In the genomic region with DNA sequence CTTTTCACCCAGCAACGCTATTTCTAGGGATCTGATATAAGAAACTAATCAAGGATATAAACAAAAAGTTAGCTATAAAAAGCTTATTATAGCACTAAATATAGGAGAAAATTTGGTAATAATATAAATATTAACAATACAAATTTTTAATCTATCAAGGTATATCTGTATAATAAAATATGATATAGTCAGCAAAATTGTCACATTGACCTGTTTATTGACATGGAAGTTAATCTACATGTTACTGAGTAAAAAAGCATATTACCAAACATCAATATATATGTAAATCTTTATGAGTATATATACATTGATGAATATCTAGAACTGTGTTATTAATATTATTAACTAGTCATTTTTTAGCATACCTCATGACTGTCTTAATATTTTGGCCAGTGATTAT, we compare ENCODE assay signal across 2 cellular contexts.
TF ChIP-seq lines count a peak whose summit lies in the region.

No MANE protein-coding gene starts in this region.

TF ChIP-seq in A549, 52 proteins besides CTCF, POLR2A, EP300 and RAD21:
- TF ChIP-seq MAFK (IDR thresholded peaks at IDR 0.05; ENCODE audit: partially characterized antibody) (peak; percentile 80), CHD2 (IDR thresholded peaks at IDR 0.05; ENCODE audit: low read length, partially characterized antibody) (no peak)

TF ChIP-seq in K562, 482 proteins besides CTCF, POLR2A, EP300 and RAD21:
- peak; percentile 64; the same call in 1 of the 2 replicates for TF ChIP-seq MAFK (IDR thresholded peaks at IDR 0.05; ENCODE audit: low read length)
- no peak for TF ChIP-seq ATF1 (CRISPR knock-in tag; IDR thresholded peaks at IDR 0.05)
- no peak for TF ChIP-seq ATF1 (tag; IDR thresholded peaks at IDR 0.05)
- TF ChIP-seq, protein P1, sequence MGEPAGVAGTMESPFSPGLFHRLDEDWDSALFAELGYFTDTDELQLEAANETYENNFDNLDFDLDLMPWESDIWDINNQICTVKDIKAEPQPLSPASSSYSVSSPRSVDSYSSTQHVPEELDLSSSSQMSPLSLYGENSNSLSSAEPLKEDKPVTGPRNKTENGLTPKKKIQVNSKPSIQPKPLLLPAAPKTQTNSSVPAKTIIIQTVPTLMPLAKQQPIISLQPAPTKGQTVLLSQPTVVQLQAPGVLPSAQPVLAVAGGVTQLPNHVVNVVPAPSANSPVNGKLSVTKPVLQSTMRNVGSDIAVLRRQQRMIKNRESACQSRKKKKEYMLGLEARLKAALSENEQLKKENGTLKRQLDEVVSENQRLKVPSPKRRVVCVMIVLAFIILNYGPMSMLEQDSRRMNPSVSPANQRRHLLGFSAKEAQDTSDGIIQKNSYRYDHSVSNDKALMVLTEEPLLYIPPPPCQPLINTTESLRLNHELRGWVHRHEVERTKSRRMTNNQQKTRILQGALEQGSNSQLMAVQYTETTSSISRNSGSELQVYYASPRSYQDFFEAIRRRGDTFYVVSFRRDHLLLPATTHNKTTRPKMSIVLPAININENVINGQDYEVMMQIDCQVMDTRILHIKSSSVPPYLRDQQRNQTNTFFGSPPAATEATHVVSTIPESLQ (CRISPR knock-in tag; IDR thresholded peaks at IDR 0.05): no peak
- no peak for TF ChIP-seq SMAD3 (CRISPR knock-in tag; conservative IDR thresholded peaks at IDR 0.05)
- no peak for TF ChIP-seq ATF7 (IDR thresholded peaks at IDR 0.05)
- no peak for TF ChIP-seq PHF21A (IDR thresholded peaks at IDR 0.05; ENCODE audit: borderline replicate concordance, low read depth)
- TF ChIP-seq MAFF (IDR thresholded peaks at IDR 0.05; ENCODE audit: low read length): peak; percentile 39; the same call in 1 of the 2 replicates
- TF ChIP-seq, protein P2, sequence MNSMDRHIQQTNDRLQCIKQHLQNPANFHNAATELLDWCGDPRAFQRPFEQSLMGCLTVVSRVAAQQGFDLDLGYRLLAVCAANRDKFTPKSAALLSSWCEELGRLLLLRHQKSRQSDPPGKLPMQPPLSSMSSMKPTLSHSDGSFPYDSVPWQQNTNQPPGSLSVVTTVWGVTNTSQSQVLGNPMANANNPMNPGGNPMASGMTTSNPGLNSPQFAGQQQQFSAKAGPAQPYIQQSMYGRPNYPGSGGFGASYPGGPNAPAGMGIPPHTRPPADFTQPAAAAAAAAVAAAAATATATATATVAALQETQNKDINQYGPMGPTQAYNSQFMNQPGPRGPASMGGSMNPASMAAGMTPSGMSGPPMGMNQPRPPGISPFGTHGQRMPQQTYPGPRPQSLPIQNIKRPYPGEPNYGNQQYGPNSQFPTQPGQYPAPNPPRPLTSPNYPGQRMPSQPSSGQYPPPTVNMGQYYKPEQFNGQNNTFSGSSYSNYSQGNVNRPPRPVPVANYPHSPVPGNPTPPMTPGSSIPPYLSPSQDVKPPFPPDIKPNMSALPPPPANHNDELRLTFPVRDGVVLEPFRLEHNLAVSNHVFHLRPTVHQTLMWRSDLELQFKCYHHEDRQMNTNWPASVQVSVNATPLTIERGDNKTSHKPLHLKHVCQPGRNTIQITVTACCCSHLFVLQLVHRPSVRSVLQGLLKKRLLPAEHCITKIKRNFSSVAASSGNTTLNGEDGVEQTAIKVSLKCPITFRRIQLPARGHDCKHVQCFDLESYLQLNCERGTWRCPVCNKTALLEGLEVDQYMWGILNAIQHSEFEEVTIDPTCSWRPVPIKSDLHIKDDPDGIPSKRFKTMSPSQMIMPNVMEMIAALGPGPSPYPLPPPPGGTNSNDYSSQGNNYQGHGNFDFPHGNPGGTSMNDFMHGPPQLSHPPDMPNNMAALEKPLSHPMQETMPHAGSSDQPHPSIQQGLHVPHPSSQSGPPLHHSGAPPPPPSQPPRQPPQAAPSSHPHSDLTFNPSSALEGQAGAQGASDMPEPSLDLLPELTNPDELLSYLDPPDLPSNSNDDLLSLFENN (IDR thresholded peaks at IDR 0.05; ENCODE audit: low read depth in 2 of 2, low read length in 2 of 2): no peak
- TF ChIP-seq BCOR (IDR thresholded peaks at IDR 0.05): no peak
- TF ChIP-seq, protein P3, sequence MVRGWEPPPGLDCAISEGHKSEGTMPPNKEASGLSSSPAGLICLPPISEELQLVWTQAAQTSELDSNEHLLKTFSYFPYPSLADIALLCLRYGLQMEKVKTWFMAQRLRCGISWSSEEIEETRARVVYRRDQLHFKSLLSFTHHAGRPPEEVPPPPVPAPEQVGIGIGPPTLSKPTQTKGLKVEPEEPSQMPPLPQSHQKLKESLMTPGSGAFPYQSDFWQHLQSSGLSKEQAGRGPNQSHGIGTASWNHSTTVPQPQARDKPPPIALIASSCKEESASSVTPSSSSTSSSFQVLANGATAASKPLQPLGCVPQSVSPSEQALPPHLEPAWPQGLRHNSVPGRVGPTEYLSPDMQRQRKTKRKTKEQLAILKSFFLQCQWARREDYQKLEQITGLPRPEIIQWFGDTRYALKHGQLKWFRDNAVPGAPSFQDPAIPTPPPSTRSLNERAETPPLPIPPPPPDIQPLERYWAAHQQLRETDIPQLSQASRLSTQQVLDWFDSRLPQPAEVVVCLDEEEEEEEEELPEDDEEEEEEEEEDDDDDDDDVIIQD (CRISPR knock-in tag; IDR thresholded peaks at IDR 0.05): no peak
- TF ChIP-seq, protein P4, sequence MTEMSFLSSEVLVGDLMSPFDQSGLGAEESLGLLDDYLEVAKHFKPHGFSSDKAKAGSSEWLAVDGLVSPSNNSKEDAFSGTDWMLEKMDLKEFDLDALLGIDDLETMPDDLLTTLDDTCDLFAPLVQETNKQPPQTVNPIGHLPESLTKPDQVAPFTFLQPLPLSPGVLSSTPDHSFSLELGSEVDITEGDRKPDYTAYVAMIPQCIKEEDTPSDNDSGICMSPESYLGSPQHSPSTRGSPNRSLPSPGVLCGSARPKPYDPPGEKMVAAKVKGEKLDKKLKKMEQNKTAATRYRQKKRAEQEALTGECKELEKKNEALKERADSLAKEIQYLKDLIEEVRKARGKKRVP (CRISPR knock-in tag; IDR thresholded peaks at IDR 0.05): no peak
- TF ChIP-seq MAFG (tag; conservative IDR thresholded peaks at IDR 0.05): peak; percentile 63; the same call in 1 of the 2 replicates
- TF ChIP-seq ZNF699 (CRISPR knock-in tag; IDR thresholded peaks at IDR 0.05; ENCODE audit: insufficient replicate concordance): no peak
- no peak for TF ChIP-seq SRSF1 (IDR thresholded peaks at IDR 0.05; ENCODE audit: low read depth, low read length)
- peak; percentile 92 for TF ChIP-seq ZNF316 (IDR thresholded peaks at IDR 0.05)
- TF ChIP-seq HOXB6 (CRISPR knock-in tag; IDR thresholded peaks at IDR 0.05; ENCODE audit: borderline replicate concordance): no peak
- peak; percentile 76 for TF ChIP-seq C11orf30 (IDR thresholded peaks at IDR 0.05; ENCODE audit: low read depth)
- no peak for TF ChIP-seq PML (IDR thresholded peaks at IDR 0.05; ENCODE audit: low read length)
- TF ChIP-seq, protein P5, sequence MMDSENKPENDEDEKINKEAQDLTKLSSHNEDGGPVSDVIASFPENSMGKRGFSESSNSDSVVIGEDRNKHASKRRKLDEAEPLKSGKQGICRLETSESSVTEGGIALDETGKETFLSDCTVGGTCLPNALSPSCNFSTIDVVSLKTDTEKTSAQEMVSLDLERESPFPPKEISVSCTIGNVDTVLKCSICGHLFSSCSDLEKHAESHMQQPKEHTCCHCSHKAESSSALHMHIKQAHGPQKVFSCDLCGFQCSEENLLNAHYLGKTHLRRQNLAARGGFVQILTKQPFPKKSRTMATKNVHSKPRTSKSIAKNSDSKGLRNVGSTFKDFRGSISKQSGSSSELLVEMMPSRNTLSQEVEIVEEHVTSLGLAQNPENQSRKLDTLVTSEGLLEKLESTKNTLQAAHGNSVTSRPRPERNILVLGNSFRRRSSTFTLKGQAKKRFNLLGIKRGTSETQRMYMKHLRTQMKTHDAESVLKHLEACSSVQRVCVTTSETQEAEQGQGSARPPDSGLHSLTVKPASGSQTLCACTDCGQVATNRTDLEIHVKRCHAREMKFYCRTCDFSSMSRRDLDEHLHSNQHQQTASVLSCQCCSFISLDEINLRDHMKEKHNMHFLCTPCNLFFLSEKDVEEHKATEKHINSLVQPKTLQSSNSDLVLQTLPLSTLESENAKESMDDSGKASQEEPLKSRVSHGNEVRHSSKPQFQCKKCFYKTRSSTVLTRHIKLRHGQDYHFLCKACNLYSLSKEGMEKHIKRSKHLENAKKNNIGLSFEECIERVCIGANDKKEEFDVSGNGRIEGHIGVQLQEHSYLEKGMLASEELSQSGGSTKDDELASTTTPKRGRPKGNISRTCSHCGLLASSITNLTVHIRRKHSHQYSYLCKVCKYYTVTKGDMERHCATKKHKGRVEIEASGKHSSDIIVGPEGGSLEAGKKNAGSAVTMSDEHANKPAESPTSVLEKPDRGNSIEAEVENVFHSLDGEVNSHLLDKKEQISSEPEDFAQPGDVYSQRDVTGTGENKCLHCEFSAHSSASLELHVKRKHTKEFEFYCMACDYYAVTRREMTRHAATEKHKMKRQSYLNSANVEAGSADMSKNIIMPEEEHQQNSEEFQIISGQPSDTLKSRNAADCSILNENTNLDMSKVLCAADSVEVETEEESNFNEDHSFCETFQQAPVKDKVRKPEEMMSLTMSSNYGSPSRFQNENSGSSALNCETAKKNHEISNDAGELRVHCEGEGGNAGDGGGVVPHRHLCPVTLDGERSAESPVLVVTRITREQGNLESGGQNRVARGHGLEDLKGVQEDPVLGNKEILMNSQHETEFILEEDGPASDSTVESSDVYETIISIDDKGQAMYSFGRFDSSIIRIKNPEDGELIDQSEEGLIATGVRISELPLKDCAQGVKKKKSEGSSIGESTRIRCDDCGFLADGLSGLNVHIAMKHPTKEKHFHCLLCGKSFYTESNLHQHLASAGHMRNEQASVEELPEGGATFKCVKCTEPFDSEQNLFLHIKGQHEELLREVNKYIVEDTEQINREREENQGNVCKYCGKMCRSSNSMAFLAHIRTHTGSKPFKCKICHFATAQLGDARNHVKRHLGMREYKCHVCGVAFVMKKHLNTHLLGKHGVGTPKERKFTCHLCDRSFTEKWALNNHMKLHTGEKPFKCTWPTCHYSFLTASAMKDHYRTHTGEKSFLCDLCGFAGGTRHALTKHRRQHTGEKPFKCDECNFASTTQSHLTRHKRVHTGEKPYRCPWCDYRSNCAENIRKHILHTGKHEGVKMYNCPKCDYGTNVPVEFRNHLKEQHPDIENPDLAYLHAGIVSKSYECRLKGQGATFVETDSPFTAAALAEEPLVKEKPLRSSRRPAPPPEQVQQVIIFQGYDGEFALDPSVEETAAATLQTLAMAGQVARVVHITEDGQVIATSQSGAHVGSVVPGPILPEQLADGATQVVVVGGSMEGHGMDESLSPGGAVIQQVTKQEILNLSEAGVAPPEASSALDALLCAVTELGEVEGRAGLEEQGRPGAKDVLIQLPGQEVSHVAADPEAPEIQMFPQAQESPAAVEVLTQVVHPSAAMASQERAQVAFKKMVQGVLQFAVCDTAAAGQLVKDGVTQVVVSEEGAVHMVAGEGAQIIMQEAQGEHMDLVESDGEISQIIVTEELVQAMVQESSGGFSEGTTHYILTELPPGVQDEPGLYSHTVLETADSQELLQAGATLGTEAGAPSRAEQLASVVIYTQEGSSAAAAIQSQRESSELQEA (IDR thresholded peaks at IDR 0.05; ENCODE audit: low read depth): no peak
- TF ChIP-seq, protein P6, sequence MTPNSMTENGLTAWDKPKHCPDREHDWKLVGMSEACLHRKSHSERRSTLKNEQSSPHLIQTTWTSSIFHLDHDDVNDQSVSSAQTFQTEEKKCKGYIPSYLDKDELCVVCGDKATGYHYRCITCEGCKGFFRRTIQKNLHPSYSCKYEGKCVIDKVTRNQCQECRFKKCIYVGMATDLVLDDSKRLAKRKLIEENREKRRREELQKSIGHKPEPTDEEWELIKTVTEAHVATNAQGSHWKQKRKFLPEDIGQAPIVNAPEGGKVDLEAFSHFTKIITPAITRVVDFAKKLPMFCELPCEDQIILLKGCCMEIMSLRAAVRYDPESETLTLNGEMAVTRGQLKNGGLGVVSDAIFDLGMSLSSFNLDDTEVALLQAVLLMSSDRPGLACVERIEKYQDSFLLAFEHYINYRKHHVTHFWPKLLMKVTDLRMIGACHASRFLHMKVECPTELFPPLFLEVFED (CRISPR knock-in tag; conservative IDR thresholded peaks at IDR 0.05): no peak
TF ChIP-seq in K562: peak in this region for 5.
